In the genomic region with DNA sequence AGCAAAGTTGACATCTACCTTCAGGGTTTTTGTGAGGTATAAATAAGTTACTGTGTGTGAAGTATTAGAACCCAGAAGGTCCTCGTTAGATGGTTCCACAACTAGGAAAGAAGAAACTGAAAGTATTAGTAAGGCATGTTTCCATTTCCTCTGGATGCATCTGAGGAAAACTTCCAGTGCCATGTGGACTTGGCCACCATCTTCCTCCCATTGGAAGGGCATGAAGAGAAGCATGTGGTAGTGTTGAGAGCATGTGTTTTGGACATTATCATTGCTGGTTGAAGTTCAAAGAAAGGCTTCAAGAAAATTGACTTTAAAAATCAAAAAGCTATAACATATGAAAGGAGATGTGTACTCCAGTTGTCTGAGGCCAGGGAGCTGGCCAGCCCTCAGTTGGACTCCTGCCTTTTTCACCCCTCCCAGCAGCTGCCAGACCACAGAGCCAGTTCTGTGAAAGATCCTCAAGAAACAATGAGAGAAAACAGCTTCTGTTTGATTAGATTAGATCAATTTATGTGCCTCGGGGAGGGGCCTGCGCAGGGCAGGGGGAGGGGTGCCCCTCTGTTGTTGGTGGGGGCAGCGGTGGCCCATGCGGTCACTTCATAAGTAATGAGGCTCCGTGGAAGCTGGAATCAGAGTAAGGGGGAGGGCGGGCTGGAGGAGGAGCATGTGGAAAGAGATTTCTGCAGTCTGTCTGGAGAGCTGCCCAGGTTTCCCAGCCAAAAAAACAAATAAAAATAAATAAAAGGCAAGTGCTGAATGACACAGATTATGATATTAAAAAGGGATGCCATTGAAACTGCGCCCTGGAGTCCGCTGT, we compare ENCODE assay signal across 8 cellular contexts.
DNase-seq lines count a peak whose midpoint lies in the region; ATAC-seq and TF ChIP-seq lines count a peak whose summit lies in the region.

No MANE protein-coding gene starts in this region.

- H3K4me3 Mint-ChIP-seq in T-cell (peak overlapping the region; percentile 24 to 76 (median 73)), nephron (peak overlapping the region; percentile 78 to 86 (median 81))

- peaks cover 66 to 81% (median 72%) of the 10 kb centered on the region in 3 donors for H3K4me1 Mint-ChIP-seq in T-cell
- H3K4me1 Mint-ChIP-seq in nephron, result peaks cover 63% of the 10 kb centered on the region

- ATAC-seq in T-cell (replicated peaks in 1 of 4), result peak in 1 of 4 experiments; percentile 11
- no peak for ATAC-seq in HG03025 (IDR thresholded peaks at IDR 0.05; ENCODE audit: low FRiP score, unreplicated experiment)
- ATAC-seq in HG02970 (IDR thresholded peaks at IDR 0.05; ENCODE audit: low FRiP score, unreplicated experiment), result no peak

- DNase-seq in AG08396 (ENCODE audit: low spot score) (peak; percentile 76), HEK293T (ENCODE audit: extremely low spot score) (peak; percentile 57), T-cell (no peak), fibroblast of gingiva (ENCODE audit: low read depth) (peak; percentile 83), NCI-H1436 treated with DMSO at 0.1 percent for 48 hours (lab: John Stamatoyannopoulos, UW) (no peak)

- TF ChIP-seq CTCF in nephron (IDR thresholded peaks at IDR 0.05; ENCODE audit: unreplicated experiment in 3 of 3), result no peak

- H3K9me3 Mint-ChIP-seq in T-cell (no peaks in the 10 kb centered on the region), nephron (no peaks in the 10 kb centered on the region)

- CTCF ChIA-PET in HEK293T (lab: Yijun Ruan, JAX) (interaction anchor here (0.6 to 0.9 kb wide), 3 partner anchors 10 to 200 kb away, joined by 3 read pairs; no protein-coding TSS in a partner anchor), T-cell (lab: Charles Lee) (interaction anchor here (0.8 to 1.5 kb wide), 3 partner anchors 9 to 12 kb away, joined by 3 to 4 read pairs (median 3); no protein-coding TSS in a partner anchor)

- POLR2A ChIA-PET in HEK293T (lab: Yijun Ruan, JAX) (interaction anchor here (2.0 kb wide), 1 partner anchor 10 kb away, joined by 7 read pairs; no protein-coding TSS in a partner anchor), T-cell (lab: Charles Lee) (interaction anchor here in 1 of 2 donors (0.6 kb wide), 1 partner anchor 409 kb away, joined by 6 read pairs; no protein-coding TSS in a partner anchor)

- H3K27me3 Mint-ChIP-seq in T-cell (no peaks in the 10 kb centered on the region), nephron (ENCODE audit: low read depth) (no peaks in the 10 kb centered on the region)

- H3K27ac Mint-ChIP-seq in T-cell, result peak overlapping the region in 1 of 2 donors; percentile 55
- peak overlapping the region; percentile 80 to 89 (median 84) for H3K27ac Mint-ChIP-seq in nephron

- H3K36me3 Mint-ChIP-seq in T-cell (no peaks in the 10 kb centered on the region), nephron (ENCODE audit: low read depth) (no peaks in the 10 kb centered on the region)

TF ChIP-seq in HEK293T, 16 proteins besides CTCF, POLR2A, EP300 and RAD21:
- TF ChIP-seq PKNOX1 (IDR thresholded peaks at IDR 0.05) (no peak), L3MBTL2 (conservative IDR thresholded peaks at IDR 0.05) (peak; percentile 70)

Comparison
In these comparisons a context has a peak if more than half of its experiments do, and no peak if none do; other contexts are left out.
1. DNase-seq: peak in AG08396 (single experiment), HEK293T (single experiment) and fibroblast of gingiva (single experiment); none in T-cell (0 of 34) and NCI-H1436 treated with DMSO at 0.1 percent for 48 hours (single experiment).